In genomic region chr7:139109188-139109982, GRCh38 we compare ENCODE assay signal across 8 cellular contexts. TPM values are rescaled to one million over a fixed set of nuclear protein-coding genes. Genes with fewer than 3 reads are reported as not detected.
DNase-seq lines count a peak whose midpoint lies in the region; ATAC-seq, FAIRE-seq and TF ChIP-seq lines count a peak whose summit lies in the region.

Gene ZC3HAV1, minus strand, starts transcription at chr7:139109720. Its CDS starts 389 bp downstream, at chr7:139109331.

- TF ChIP-seq CTCF in GM12875 (IDR thresholded peaks at IDR 0.05; ENCODE audit: borderline replicate concordance, insufficient read depth, low read depth, low read length) (no peak), left ventricle myocardium inferior (IDR thresholded peaks at IDR 0.05; ENCODE audit: borderline replicate concordance) (peak; percentile 21)

- H3K9me3 Mint-ChIP-seq in T-helper 1 cell treated with Interleukin-12 subunit alpha and Interleukin-12 subunit beta and Interleukin-4 antibody, amounts not matched to agents 30 μg/mL and 1 μg/mL, for 36 hours, result peaks cover 5% of the 10 kb centered on the region

- ATAC-seq in HG02642 (IDR thresholded peaks at IDR 0.05; ENCODE audit: poor library complexity, unreplicated experiment), result peak; percentile 74

- H3K4me3 ChIP-seq in GM12875 (ENCODE audit: low read depth, low read length), result peak within 1 kb of the TSS; percentile 83
- H3K4me3 ChIP-seq in left ventricle myocardium inferior, result peak within 1 kb of the TSS; percentile 87

- peaks cover 4% of the 10 kb centered on the region for H3K27me3 Mint-ChIP-seq in T-helper 1 cell treated with Interleukin-12 subunit alpha and Interleukin-12 subunit beta and Interleukin-4 antibody, amounts not matched to agents 30 μg/mL and 1 μg/mL, for 36 hours (ENCODE audit: low read depth)

- no peak for FAIRE-seq in urothelium cell line (lab: Jason Lieb, UNC)

- H3K27ac Mint-ChIP-seq in T-helper 1 cell treated with Interleukin-12 subunit alpha and Interleukin-12 subunit beta and Interleukin-4 antibody, amounts not matched to agents 30 μg/mL and 1 μg/mL, for 36 hours, result peak within 1 kb of the TSS; percentile 96

- peaks cover 54% of the 10 kb centered on the region for H3K4me1 ChIP-seq in left ventricle myocardium inferior

- H3K9me3 ChIP-seq in left ventricle myocardium inferior (replicated peaks), result no peaks in the 10 kb centered on the region

- peak within 1 kb of the TSS; percentile 96 for H3K27ac ChIP-seq in left ventricle myocardium inferior (replicated peaks)

- H3K36me3 ChIP-seq in left ventricle myocardium inferior, result no peaks in the 10 kb centered on the region

- peaks cover 26% of the 10 kb centered on the region for H3K4me1 Mint-ChIP-seq in T-helper 1 cell treated with Interleukin-12 subunit alpha and Interleukin-12 subunit beta and Interleukin-4 antibody, amounts not matched to agents 30 μg/mL and 1 μg/mL, for 36 hours (ENCODE audit: low read depth)

- DNase-seq in NCI-H1105 treated with DMSO at 0.1 percent for 48 hours (lab: John Stamatoyannopoulos, UW) (peak; percentile 78), amniotic stem cell (lab: John Stamatoyannopoulos, UW) (peak; percentile 74), left ventricle myocardium inferior (peak; percentile 88), pulmonary artery endothelial cell (ENCODE audit: low read depth, low spot score) (peak; percentile 52), urothelium cell line (ENCODE audit: low spot score) (peak; percentile 67)

- peaks cover 42% of the 10 kb centered on the region for H3K36me3 Mint-ChIP-seq in T-helper 1 cell treated with Interleukin-12 subunit alpha and Interleukin-12 subunit beta and Interleukin-4 antibody, amounts not matched to agents 30 μg/mL and 1 μg/mL, for 36 hours (ENCODE audit: low read depth)

- intact Hi-C loops in left ventricle myocardium inferior (cut with micrococcal nuclease), result no loop called here

- no peaks in the 10 kb centered on the region for H3K27me3 ChIP-seq in left ventricle myocardium inferior (ENCODE audit: low read depth)

- H3K4me3 Mint-ChIP-seq in T-helper 1 cell treated with Interleukin-12 subunit alpha and Interleukin-12 subunit beta and Interleukin-4 antibody, amounts not matched to agents 30 μg/mL and 1 μg/mL, for 36 hours, result peak within 1 kb of the TSS; percentile 99

RNA-seq across cellular contexts. Expression of gene ZC3HAV1, which starts in this region (rescaled TPM):
- total RNA-seq in left ventricle myocardium inferior (6.8 TPM), pulmonary artery endothelial cell (43.3 and 60.4 TPM in 2 replicates)

Comparison
In these comparisons a context has a peak if more than half of its experiments do, and no peak if none do; other contexts are left out.
1. Peak in every context shown above with its lines: DNase-seq, ATAC-seq, H3K4me3 ChIP-seq and H3K27ac ChIP-seq.